Comparison of ENCODE assay signal across 22 cellular contexts in the genomic region with DNA sequence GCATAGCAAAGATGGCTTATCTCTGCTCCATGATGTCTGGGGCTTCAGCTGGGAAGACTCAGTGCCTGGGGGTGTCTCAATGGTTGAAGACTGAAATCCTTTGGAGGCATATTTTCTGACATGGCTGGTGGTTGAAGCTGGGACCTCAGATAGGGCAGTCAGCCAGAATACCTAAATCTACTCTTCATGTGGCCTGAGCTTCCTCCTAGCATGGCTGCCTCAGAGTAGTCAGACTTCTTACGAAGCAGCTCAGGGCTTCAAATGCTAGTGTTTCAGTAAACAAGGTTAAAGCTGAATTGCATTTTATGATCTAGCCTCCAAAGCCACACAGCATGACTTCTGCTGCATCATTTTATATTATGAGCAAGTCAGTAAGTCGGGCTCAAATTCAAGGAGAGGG.
"Had no signal": no experiment of that assay in that cellular context is flagged by ENCODE, and none has a peak within 500 bp of the region (broad histone marks: within the 10 kb centered on the region; RNA-seq: fewer than 3 reads in every experiment).

No MANE protein-coding gene starts in this region.

- H3K27ac Mint-ChIP-seq: T-cell had no signal

- H3K27me3 Mint-ChIP-seq: IgD-negative memory B cell had no signal

- H3K9me3 Mint-ChIP-seq: IgD-negative memory B cell had no signal

- ATAC-seq: Panc1, PC-3, Right ventricle myocardium inferior, T-cell had no signal

- H3K4me1 ChIP-seq: SJCRH30 had no signal

- DNase-seq: KBM-7, MG63, NCI-H1092, NCI-H1105 treated with DMSO at 0.1 percent for 48 hours, NCI-H1417 treated with DMSO at 0.1 percent for 48 hours, NCI-H146, NCI-H1694 treated with DMSO at 0.1 percent for 48 hours, NCI-H1930, NCI-H2081, NCI-H2107, NCI-H2227 treated with DMSO at 0.1 percent for 48 hours, NCI-H524, NCI-H526 treated with DMSO at 0.1 percent for 48 hours, NCI-H774, PC-3, SHP77 treated with DMSO at 0.1 percent for 48 hours, SJCRH30, SW 1271, T-cell had no signal

- H3K36me3 ChIP-seq: MG63, SJCRH30 had no signal

- H3K27ac ChIP-seq: SJCRH30 had no signal

- H3K27me3 ChIP-seq: MG63, SJCRH30 had no signal

- H3K4me3 Mint-ChIP-seq: T-cell had no signal

- H3K4me3 ChIP-seq: MG63, SJCRH30 had no signal

- H3K9me3 ChIP-seq: MG63, SJCRH30 had no signal

- H3K36me3 Mint-ChIP-seq: IgD-negative memory B cell, T-cell had no signal
